Comparison of ENCODE assay signal across 8 cellular contexts in the genomic region with DNA sequence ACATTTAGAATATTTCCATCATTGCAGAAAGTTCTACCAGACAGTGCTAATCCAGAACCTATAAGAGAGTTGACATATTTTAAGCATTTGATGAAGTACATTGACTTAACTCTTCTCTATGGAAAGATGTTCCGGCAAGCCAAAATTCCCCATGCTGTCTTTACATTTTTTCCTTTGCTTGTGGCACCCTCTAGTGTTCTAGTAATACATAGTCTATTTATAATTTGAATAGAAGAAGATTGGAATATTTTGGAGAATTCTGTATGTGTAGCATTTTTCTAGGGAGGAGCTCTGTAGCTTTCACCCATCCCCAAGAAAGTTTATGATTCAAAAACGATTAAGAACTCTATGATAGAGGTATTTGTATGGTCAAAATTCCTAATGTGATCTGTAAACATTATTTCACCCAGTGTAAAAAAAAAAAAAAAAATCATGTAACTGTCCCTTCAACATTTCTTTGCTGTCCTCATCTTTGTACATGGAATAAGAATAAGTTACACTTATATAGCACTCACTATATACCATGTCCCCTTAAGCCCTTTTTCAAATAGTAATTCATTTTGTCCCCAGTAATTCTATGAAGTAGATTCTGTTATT. TPM values are rescaled to one million over a fixed set of nuclear protein-coding genes. Genes with fewer than 3 reads are reported as not detected.
A peak's percentile ranks its signal among the peaks of the same experiment; 100 is the strongest.
DNase-seq lines count a peak whose midpoint lies in the region; ATAC-seq and TF ChIP-seq lines count a peak whose summit lies in the region.

No MANE protein-coding gene starts in this region.

- CTCF ChIA-PET in OCI-LY7 (lab: Charles Lee; ENCODE audit: unreplicated experiment), result no interaction called here

- no peak overlapping the region for H2BK5ac ChIP-seq in trophoblast cell (ENCODE audit: low read depth, low read length, poor library complexity)

- no peak overlapping the region for H3K4me3 Mint-ChIP-seq in HFFc6

- no peak overlapping the region for H4K12ac ChIP-seq in trophoblast cell (ENCODE audit: low read depth, low read length)

- no peak for ATAC-seq in activated CD4-positive, CD25-positive, alpha-beta regulatory T cell treated with anti-CD3 and anti-CD28 coated beads, Interleukin-2, amount 50 U/mL, for 24 hours

- no peaks in the 10 kb centered on the region; the same call in 1 of the 2 replicates for H3K27me3 Mint-ChIP-seq in HFFc6 (ENCODE audit: insufficient read depth)

- intact Hi-C loops in OCI-LY7 (cut with micrococcal nuclease; ENCODE audit: unreplicated experiment), result loop anchor here (5.0 kb wide), 1 partner anchor 277 kb away; no protein-coding TSS in a partner anchor

- no peaks in the 10 kb centered on the region for H3K79me1 ChIP-seq in trophoblast cell (ENCODE audit: low read length)

- POLR2A ChIA-PET in OCI-LY7 (lab: Charles Lee), result interaction anchor here (0.7 to 0.9 kb wide), 2 partner anchors 11 to 1891 kb away, joined by 3 to 4 read pairs; no protein-coding TSS in a partner anchor

- no peak overlapping the region for H3K27ac ChIP-seq in OCI-LY7 (ENCODE audit: low read depth, low read length, poor library complexity, severe bottlenecking)
- H3K27ac ChIP-seq in trophoblast cell (ENCODE audit: low read depth, low read length), result no peak overlapping the region

- H3K36me3 ChIP-seq in OCI-LY7 (ENCODE audit: insufficient read depth, low read length) (peaks cover 22% of the 10 kb centered on the region), trophoblast cell (ENCODE audit: control insufficient read depth in 1 of 2, insufficient read depth in 2 of 2, low read length in 2 of 2) (no peaks in the 10 kb centered on the region), MG63 (no peaks in the 10 kb centered on the region)

- TF ChIP-seq CTCF in HFFc6 (IDR thresholded peaks at IDR 0.05), result peak; percentile 80
- TF ChIP-seq CTCF in OCI-LY7 (conservative IDR thresholded peaks at IDR 0.05; ENCODE audit: low read length), result peak; percentile 71
- peak; percentile 58 for TF ChIP-seq CTCF in epithelial cell of proximal tubule (conservative IDR thresholded peaks at IDR 0.05; ENCODE audit: low read depth, low read length)

- no peak overlapping the region for H2AK5ac ChIP-seq in trophoblast cell (ENCODE audit: low read length)

- H4K20me1 ChIP-seq in OCI-LY7 (ENCODE audit: insufficient read depth, low read length), result peaks cover 12% of the 10 kb centered on the region; the same call in 1 of the 2 replicates

- H3K27me3 ChIP-seq in trophoblast cell (ENCODE audit: insufficient read depth, low read length) (no peaks in the 10 kb centered on the region), MG63 (no peaks in the 10 kb centered on the region)

- no peak overlapping the region for H4K91ac ChIP-seq in trophoblast cell (ENCODE audit: low read depth, low read length)

- H2BK120ac ChIP-seq in trophoblast cell (ENCODE audit: insufficient read depth, low read length, poor library complexity), result no peak overlapping the region

- H3K4me2 ChIP-seq in OCI-LY7 (ENCODE audit: low read length), result no peak overlapping the region
- H3K4me2 ChIP-seq in trophoblast cell (ENCODE audit: low read length), result no peak overlapping the region

- H3K18ac ChIP-seq in trophoblast cell (ENCODE audit: low read length), result no peak overlapping the region

- no peaks in the 10 kb centered on the region for H3K9me2 ChIP-seq in OCI-LY7 (ENCODE audit: insufficient read depth, low read length)

- H3K4ac ChIP-seq in trophoblast cell (ENCODE audit: low read depth, low read length), result no peak overlapping the region

- no peak overlapping the region for H3K4me3 ChIP-seq in OCI-LY7 (ENCODE audit: low read depth, low read length, poor library complexity, severe bottlenecking)
- H3K4me3 ChIP-seq in epithelial cell of proximal tubule (ENCODE audit: low read depth, low read length), result no peak overlapping the region
- H3K4me3 ChIP-seq in trophoblast cell (ENCODE audit: low read depth, low read length), result no peak overlapping the region
- H3K4me3 ChIP-seq in MG63, result no peak overlapping the region

- no peak overlapping the region for H3K23ac ChIP-seq in trophoblast cell (ENCODE audit: low read length)

- no CpG with 5 or more reads among the region's 2 CpGs for WGBS in trophoblast cell (ENCODE audit: extremely low coverage, insufficient coverage, insufficient read length)

- DNase-seq in AG20443 (ENCODE audit: low spot score) (peak; percentile 39), HFFc6 (peak; percentile 65), OCI-LY7 (ENCODE audit: low spot score) (peak; percentile 11), epithelial cell of proximal tubule (ENCODE audit: low read depth) (no peak), trophoblast cell (peak; percentile 11 to 75), MG63 (no peak), NCI-H128 (lab: John Stamatoyannopoulos, UW; ENCODE audit: unreplicated experiment) (no peak)

- H3K4me1 ChIP-seq in OCI-LY7 (ENCODE audit: insufficient read depth, low read length, poor library complexity, severe bottlenecking) (no peaks in the 10 kb centered on the region), trophoblast cell (ENCODE audit: control insufficient read depth in 1 of 2, insufficient read depth in 2 of 2, low read length in 2 of 2) (peaks cover 0 to 2% of the 10 kb centered on the region in 2 experiments)

- no peak overlapping the region for H3K14ac ChIP-seq in trophoblast cell (ENCODE audit: low read length)

- H3K9me3 Mint-ChIP-seq in HFFc6, result no peaks in the 10 kb centered on the region

- no peaks in the 10 kb centered on the region for H3K36me3 Mint-ChIP-seq in HFFc6 (ENCODE audit: low read depth)

- H2AFZ ChIP-seq in OCI-LY7 (ENCODE audit: low read length) (no peak overlapping the region), trophoblast cell (ENCODE audit: insufficient read depth, low read length, poor library complexity) (no peak overlapping the region)

- no peak overlapping the region for H3K9ac ChIP-seq in trophoblast cell (ENCODE audit: low read length)

- no peak overlapping the region for H2BK12ac ChIP-seq in trophoblast cell (ENCODE audit: low read length)

- no TSS peak for BruUV-seq in OCI-LY7 (replicated peaks; lab: Mats Ljungman, UMichigan)

- peaks cover 65% of the 10 kb centered on the region for H3K4me1 Mint-ChIP-seq in HFFc6 (ENCODE audit: low read depth)

- peaks cover 23% of the 10 kb centered on the region; the same call in 1 of the 2 replicates for H3K79me2 ChIP-seq in OCI-LY7 (ENCODE audit: insufficient read depth, low read depth, low read length)
- H3K79me2 ChIP-seq in trophoblast cell (ENCODE audit: control insufficient read depth, insufficient read depth, low read length, poor library complexity), result no peaks in the 10 kb centered on the region

- no peak overlapping the region for H3K27ac Mint-ChIP-seq in HFFc6

- H4K8ac ChIP-seq in trophoblast cell (ENCODE audit: low read depth, low read length), result no peak overlapping the region

- H3K9me3 ChIP-seq in OCI-LY7 (ENCODE audit: low read length), result no peaks in the 10 kb centered on the region
- H3K9me3 ChIP-seq in trophoblast cell (ENCODE audit: insufficient read depth, low read depth, low read length), result no peaks in the 10 kb centered on the region
- no peaks in the 10 kb centered on the region for H3K9me3 ChIP-seq in MG63

RNA-seq across cellular contexts. Expression of gene NRF1, which starts 33.2 kb away (rescaled TPM):
- total RNA-seq in HFFc6 (2021; fragmentation: NEBNext Ultra II Directional; extraction: Animal tissue kit (Norgen Biotek cat#: 25700)), result 10 to 100 TPM in 4 of 6 experiments, 1 to 10 TPM in 2; 8.8 to 11.8 (median 10.4) TPM
- 21.4 and 26.5 TPM in 2 replicates for total RNA-seq in OCI-LY7 (2014; rRNA removed; shearing (Covaris generic))
- total RNA-seq in OCI-LY7 (2022), result 26.9 and 31.9 TPM in 2 replicates
- 6.6 and 6.8 TPM in 2 replicates for total RNA-seq in epithelial cell of proximal tubule
- polyA plus RNA-seq in trophoblast cell (2013), result 7.4 and 7.8 TPM in 2 replicates
- 8.1 and 14.2 TPM in 2 replicates for total RNA-seq in MG63 (2014; rRNA removed; shearing (Covaris generic); ENCODE audit: low replicate concordance)

Comparison
In these comparisons a context has a peak if more than half of its experiments do, and no peak if none do; other contexts are left out.
1. DNase-seq: peak in AG20443 (single experiment), HFFc6 (single experiment), OCI-LY7 (single experiment) and trophoblast cell (2 of 2); none in epithelial cell of proximal tubule (single experiment), MG63 (single experiment) and NCI-H128 (single experiment).
2. Peak in every context shown above with its lines, with median percentiles within 50 percentile points of each other: CTCF ChIP-seq.